ENCODE assay signal across 12 cellular contexts in the genomic region with DNA sequence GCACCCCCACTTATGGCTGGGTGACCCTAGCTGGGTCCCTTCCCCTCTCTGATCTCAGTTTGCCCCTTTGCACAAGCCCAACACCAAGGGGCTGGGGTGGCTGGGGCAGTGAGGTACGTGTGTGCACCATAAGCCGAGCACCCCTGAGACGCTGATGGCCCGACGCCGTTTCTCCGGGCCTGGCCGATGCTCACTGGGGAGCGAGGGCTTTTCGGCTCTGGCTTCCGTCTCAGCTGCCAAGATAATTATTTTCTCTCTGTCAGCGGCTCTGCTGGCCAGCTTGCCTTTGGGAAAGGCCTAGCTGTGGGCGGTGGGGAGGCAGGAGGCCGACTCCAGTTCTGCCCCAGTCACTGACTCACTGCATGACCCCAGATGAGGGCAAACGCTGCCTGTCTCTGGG.
DNase-seq lines count a peak whose midpoint lies in the region; ATAC-seq and TF ChIP-seq lines count a peak whose summit lies in the region.
"Had no signal": no experiment of that assay in that cellular context is flagged by ENCODE, and none has a peak within 500 bp of the region (broad histone marks: within the 10 kb centered on the region; RNA-seq: fewer than 3 reads in every experiment).

No MANE protein-coding gene starts in this region.

- peak; percentile 66 to 74 for ATAC-seq in right cardiac atrium
- no peak for ATAC-seq in activated naive CD8-positive, alpha-beta T cell treated with anti-CD3 and anti-CD28 coated beads, Interleukin-2, amount 50 U/mL, for 24 hours
- no peak for ATAC-seq in stimulated activated naive CD8-positive, alpha-beta T cell treated with anti-CD3 and anti-CD28 coated beads, Interleukin-15, amount 100 ng/mL, for 72 hours
- no peak for ATAC-seq in HG03571 (IDR thresholded peaks at IDR 0.05; ENCODE audit: unreplicated experiment)

- DNase-seq in Caco-2 (no peak), astrocyte of the spinal cord (ENCODE audit: low read depth, low spot score) (peak; percentile 73), right cardiac atrium (peak; percentile 82 to 91 (median 90)), retina (peak; percentile 77), SHP77 treated with DMSO at 0.1 percent for 48 hours (lab: John Stamatoyannopoulos, UW) (no peak)
- no peak for DNase-seq in activated naive CD8-positive, alpha-beta T cell treated with anti-CD3 and anti-CD28 coated beads, Interleukin-2, amount 50 U/mL, for 24 hours
- DNase-seq in stimulated activated naive CD8-positive, alpha-beta T cell treated with anti-CD3 and anti-CD28 coated beads, Interleukin-15, amount 100 ng/mL, for 72 hours, result no peak
- DNase-seq: activated B cell treated with CpG ODN at 0.5 μM for 24 hours; CD4-positive, alpha-beta memory T cell; NK-92 treated with Interleukin-12 subunit alpha and Interleukin-12 subunit beta, amount 100 ng/mL, for 24 hours; stimulated activated CD4-positive, alpha-beta T cell treated with anti-CD3 and anti-CD28 coated beads, Interleukin-12 subunit alpha, Interleukin-12 subunit beta, amount 100 ng/mL, for 4 hours had no signal

- H3K36me3 ChIP-seq in Caco-2 (ENCODE audit: control insufficient read depth, insufficient read depth, low read length), result peaks cover 3% of the 10 kb centered on the region

- TF ChIP-seq CTCF in Caco-2 (IDR thresholded peaks at IDR 0.05; ENCODE audit: insufficient read depth in 1 of 2, low read depth in 1 of 2, low read length in 1 of 2, severe bottlenecking in 1 of 2, unreplicated experiment in 1 of 2), result no peak
- no peak for TF ChIP-seq CTCF in astrocyte of the spinal cord (IDR thresholded peaks at IDR 0.05; ENCODE audit: low read depth, low read length)

- BruUV-seq in Caco-2 (replicated peaks; lab: Mats Ljungman, UMichigan), result no TSS peak

- peaks cover 47% of the 10 kb centered on the region for H3K36me3 Mint-ChIP-seq in Caco-2 (ENCODE audit: insufficient read depth, unreplicated experiment)
- H3K36me3 Mint-ChIP-seq in activated naive CD8-positive, alpha-beta T cell treated with anti-CD3 and anti-CD28 coated beads, Interleukin-2, amount 50 U/mL, for 24 hours (ENCODE audit: low read depth), result no peaks in the 10 kb centered on the region

- H3K27ac Mint-ChIP-seq in Caco-2 (ENCODE audit: unreplicated experiment), result peak overlapping the region; percentile 96
- H3K27ac Mint-ChIP-seq in activated naive CD8-positive, alpha-beta T cell treated with anti-CD3 and anti-CD28 coated beads, Interleukin-2, amount 50 U/mL, for 24 hours, result no peak overlapping the region
- H3K27ac Mint-ChIP-seq in stimulated activated naive CD8-positive, alpha-beta T cell treated with anti-CD3 and anti-CD28 coated beads, Interleukin-15, amount 100 ng/mL, for 72 hours, result no peak overlapping the region
- H3K27ac Mint-ChIP-seq: activated B cell treated with CpG ODN at 0.5 μM for 24 hours; CD4-positive, alpha-beta memory T cell had no signal

- H3K27me3 Mint-ChIP-seq in Caco-2 (ENCODE audit: insufficient read depth, unreplicated experiment), result no peaks in the 10 kb centered on the region
- no peaks in the 10 kb centered on the region for H3K27me3 Mint-ChIP-seq in activated naive CD8-positive, alpha-beta T cell treated with anti-CD3 and anti-CD28 coated beads, Interleukin-2, amount 50 U/mL, for 24 hours
- H3K27me3 Mint-ChIP-seq in stimulated activated naive CD8-positive, alpha-beta T cell treated with anti-CD3 and anti-CD28 coated beads, Interleukin-15, amount 100 ng/mL, for 72 hours, result no peaks in the 10 kb centered on the region
- H3K27me3 Mint-ChIP-seq: activated B cell treated with CpG ODN at 0.5 μM for 24 hours; CD4-positive, alpha-beta memory T cell had no signal

- H3K4me1 ChIP-seq in Caco-2, result peaks cover 50% of the 10 kb centered on the region
- H3K4me1 ChIP-seq in right cardiac atrium (ENCODE audit: control insufficient read depth, insufficient read depth, low read length), result peaks cover 54% of the 10 kb centered on the region

- 10% methylated on average over 15 of the region's 15 CpGs for WGBS in right cardiac atrium

- H3K4me3 ChIP-seq in Caco-2 (ENCODE audit: low read depth, low read length) (no peak overlapping the region), astrocyte of the spinal cord (ENCODE audit: low read depth, low read length) (no peak overlapping the region), right cardiac atrium (ENCODE audit: low read length) (no peak overlapping the region)

- no peaks in the 10 kb centered on the region for H3K9me3 Mint-ChIP-seq in Caco-2 (ENCODE audit: unreplicated experiment)
- no peaks in the 10 kb centered on the region for H3K9me3 Mint-ChIP-seq in activated naive CD8-positive, alpha-beta T cell treated with anti-CD3 and anti-CD28 coated beads, Interleukin-2, amount 50 U/mL, for 24 hours
- no peaks in the 10 kb centered on the region for H3K9me3 Mint-ChIP-seq in stimulated activated naive CD8-positive, alpha-beta T cell treated with anti-CD3 and anti-CD28 coated beads, Interleukin-15, amount 100 ng/mL, for 72 hours
- H3K9me3 Mint-ChIP-seq: activated B cell treated with CpG ODN at 0.5 μM for 24 hours; CD4-positive, alpha-beta memory T cell had no signal

- H3K27ac ChIP-seq in right cardiac atrium (ENCODE audit: low read length), result peak overlapping the region; percentile 93

- H3K4me3 Mint-ChIP-seq in Caco-2 (ENCODE audit: unreplicated experiment), result no peak overlapping the region
- no peak overlapping the region for H3K4me3 Mint-ChIP-seq in activated naive CD8-positive, alpha-beta T cell treated with anti-CD3 and anti-CD28 coated beads, Interleukin-2, amount 50 U/mL, for 24 hours
- H3K4me3 Mint-ChIP-seq in stimulated activated naive CD8-positive, alpha-beta T cell treated with anti-CD3 and anti-CD28 coated beads, Interleukin-15, amount 100 ng/mL, for 72 hours, result no peak overlapping the region
- H3K4me3 Mint-ChIP-seq: activated B cell treated with CpG ODN at 0.5 μM for 24 hours; CD4-positive, alpha-beta memory T cell had no signal

- intact Hi-C loops in Caco-2 (cut with micrococcal nuclease; ENCODE audit: unreplicated experiment), result no loop called here
- intact Hi-C loops in right cardiac atrium (cut with DNase I), result loop anchor here in 1 of 4 donors (10.0 kb wide), 1 partner anchor 85 kb away; no protein-coding TSS in a partner anchor

- H3K9me3 ChIP-seq in Caco-2, result no peaks in the 10 kb centered on the region
- no peaks in the 10 kb centered on the region for H3K9me3 ChIP-seq in right cardiac atrium (ENCODE audit: control insufficient read depth, low read length)

- H3K27me3 ChIP-seq in Caco-2 (replicated peaks; ENCODE audit: control insufficient read depth, insufficient read depth, low read length) (no peaks in the 10 kb centered on the region), right cardiac atrium (ENCODE audit: control insufficient read depth, insufficient read depth) (no peaks in the 10 kb centered on the region)

- POLR2A ChIA-PET in Caco-2 (lab: Charles Lee), result no interaction called here

- CTCF ChIA-PET in Caco-2 (lab: Charles Lee), result interaction anchor here (0.5 kb wide), 1 partner anchor 284 kb away, joined by 3 read pairs; no protein-coding TSS in a partner anchor

- H3K4me1 Mint-ChIP-seq in Caco-2 (ENCODE audit: low read depth, unreplicated experiment), result peaks cover 39% of the 10 kb centered on the region
- peaks cover 2% of the 10 kb centered on the region for H3K4me1 Mint-ChIP-seq in activated naive CD8-positive, alpha-beta T cell treated with anti-CD3 and anti-CD28 coated beads, Interleukin-2, amount 50 U/mL, for 24 hours
- peaks cover 5% of the 10 kb centered on the region for H3K4me1 Mint-ChIP-seq in stimulated activated naive CD8-positive, alpha-beta T cell treated with anti-CD3 and anti-CD28 coated beads, Interleukin-15, amount 100 ng/mL, for 72 hours
- H3K4me1 Mint-ChIP-seq: activated B cell treated with CpG ODN at 0.5 μM for 24 hours had no signal

- in situ Hi-C loops in astrocyte of the spinal cord (cut with HindIII; ENCODE audit: low sequenced_read_pairs), result no loop called here

Comparison
In these comparisons a context has a peak if more than half of its experiments do, and no peak if none do; other contexts are left out.
1. DNase-seq: peak in astrocyte of the spinal cord (single experiment), right cardiac atrium (3 of 3) and retina (single experiment); none in Caco-2 (0 of 2), activated naive CD8-positive, alpha-beta T cell treated with anti-CD3 and anti-CD28 coated beads, Interleukin-2, amount 50 U/mL, for 24 hours (single experiment), SHP77 treated with DMSO at 0.1 percent for 48 hours (single experiment) and stimulated activated naive CD8-positive, alpha-beta T cell treated with anti-CD3 and anti-CD28 coated beads, Interleukin-15, amount 100 ng/mL, for 72 hours (0 of 2).
2. ATAC-seq: peak in right cardiac atrium (2 of 2); none in activated naive CD8-positive, alpha-beta T cell treated with anti-CD3 and anti-CD28 coated beads, Interleukin-2, amount 50 U/mL, for 24 hours (single experiment), stimulated activated naive CD8-positive, alpha-beta T cell treated with anti-CD3 and anti-CD28 coated beads, Interleukin-15, amount 100 ng/mL, for 72 hours (single experiment) and HG03571 (single experiment).